30 cellular contexts compared by ENCODE assay signal in genomic region chr22:48715511-48715910, GRCh38.
"Had no signal": no experiment of that assay in that cellular context is flagged by ENCODE, and none has a peak within 500 bp of the region (broad histone marks: within the 10 kb centered on the region; RNA-seq: fewer than 3 reads in every experiment).

No MANE protein-coding gene starts in this region.

- H3K4me3 ChIP-seq: esophagus muscularis mucosa, gastrocnemius medialis, heart left ventricle had no signal

- H3K9me3 Mint-ChIP-seq: activated naive CD8-positive, alpha-beta T cell treated with anti-CD3 and anti-CD28 coated beads, Interleukin-2, amount 10 ng/mL, durations not matched to agents 7 days and 5 days; T-helper 2 cell treated with Interferon-gamma antibody and Interleukin-4, amounts not matched to agents 5 μg/mL and 100 μg/mL, for 36 hours had no signal

- H3K36me3 ChIP-seq: brain microvascular endothelial cell, esophagus muscularis mucosa, gastrocnemius medialis, heart left ventricle, WERI-Rb-1 had no signal

- H3K4me1 ChIP-seq: esophagus muscularis mucosa, foreskin keratinocyte, gastrocnemius medialis, heart left ventricle had no signal

- H3K36me3 Mint-ChIP-seq: activated CD4-positive, alpha-beta memory T cell treated with anti-CD3 and anti-CD28 coated beads for 36 hours; activated naive CD4-positive, alpha-beta T cell treated with anti-CD3 and anti-CD28 coated beads, Interleukin-2, amount 50 U/mL, for 72 hours; activated naive CD8-positive, alpha-beta T cell treated with anti-CD3 and anti-CD28 coated beads, Interleukin-2, amount 10 ng/mL, durations not matched to agents 7 days and 5 days had no signal

- H3K4me3 Mint-ChIP-seq: activated B cell treated with CpG ODN at 0.5 μM for 24 hours; activated CD4-positive, alpha-beta memory T cell treated with anti-CD3 and anti-CD28 coated beads for 36 hours; activated CD8-positive, alpha-beta memory T cell treated with anti-CD3 and anti-CD28 coated beads, Interleukin-2, amount 10 ng/mL, durations not matched to agents 7 days and 5 days; activated CD8-positive, alpha-beta T cell treated with anti-CD3 and anti-CD28 coated beads, Interleukin-2, amount 10 ng/mL, durations not matched to agents 7 days and 5 days; activated naive CD8-positive, alpha-beta T cell treated with anti-CD3 and anti-CD28 coated beads, Interleukin-2, amount 10 ng/mL, durations not matched to agents 7 days and 5 days; activated T-helper 1 cell treated with anti-CD3 and anti-CD28 coated beads, Interleukin-12 subunit alpha, Interleukin-12 subunit beta, Interleukin-2, Interleukin-4 antibody, amounts not matched to agents 30 ng/mL and 10 ng/mL and 1 ng/mL, durations not matched to agents 14 hours and 24 hours and 36 hours; central memory CD8-positive, alpha-beta T cell; T-helper 17 cell; T-helper 2 cell treated with Interferon-gamma antibody and Interleukin-4, amounts not matched to agents 5 μg/mL and 100 μg/mL, for 36 hours had no signal

- H3K27ac ChIP-seq: brain microvascular endothelial cell, esophagus muscularis mucosa, foreskin keratinocyte, gastrocnemius medialis, heart left ventricle, WERI-Rb-1 had no signal

- H3K27me3 ChIP-seq: brain microvascular endothelial cell, foreskin keratinocyte, gastrocnemius medialis, heart left ventricle had no signal

- DNase-seq: activated B cell treated with CpG ODN at 0.5 μM for 24 hours; activated CD4-positive, alpha-beta memory T cell treated with anti-CD3 and anti-CD28 coated beads for 36 hours; activated CD4-positive, alpha-beta T cell treated with anti-CD3 and anti-CD28 coated beads for 48 hours; activated CD8-positive, alpha-beta memory T cell treated with anti-CD3 and anti-CD28 coated beads, Interleukin-2, amount 10 ng/mL, durations not matched to agents 7 days and 5 days; activated CD8-positive, alpha-beta memory T cell treated with anti-CD3 and anti-CD28 coated beads, Interleukin-2, amount 50 U/mL, for 4 hours; activated CD8-positive, alpha-beta T cell treated with anti-CD3 and anti-CD28 coated beads, Interleukin-2, amount 10 ng/mL, durations not matched to agents 7 days and 5 days; activated gamma-delta T cell treated with Interleukin-2 at 50 U/mL for 16 hours; activated naive CD4-positive, alpha-beta T cell treated with Interleukin-2 at 50 U/mL for 16 hours; activated naive CD8-positive, alpha-beta T cell treated with anti-CD3 and anti-CD28 coated beads, Interleukin-2, amount 10 ng/mL, durations not matched to agents 7 days and 5 days; activated T-cell treated with anti-CD3 and anti-CD28 coated beads, Interleukin-2, amount 50 U/mL, for 1 hour; activated T-cell treated with anti-CD3 and anti-CD28 coated beads, Interleukin-2, amount 50 U/mL, for 48 hours; anterior cingulate cortex; brain microvascular endothelial cell; effector memory CD4-positive, alpha-beta T cell; erythroblast; foreskin keratinocyte; gastrocnemius medialis; glutamatergic neuron; T-helper 1 cell; T-helper 17 cell; T1000; WERI-Rb-1 had no signal

- ATAC-seq: activated CD4-positive, CD25-positive, alpha-beta regulatory T cell treated with anti-CD3 and anti-CD28 coated beads, Interleukin-2, amount 50 U/mL, for 24 hours; activated CD8-positive, alpha-beta memory T cell treated with anti-CD3 and anti-CD28 coated beads, Interleukin-2, amount 10 ng/mL, durations not matched to agents 7 days and 5 days; activated CD8-positive, alpha-beta T cell treated with anti-CD3 and anti-CD28 coated beads, Interleukin-2, amount 10 ng/mL, durations not matched to agents 7 days and 5 days; activated naive CD4-positive, alpha-beta T cell treated with anti-CD3 and anti-CD28 coated beads, Interleukin-2, amount 50 U/mL, for 72 hours; foreskin keratinocyte; gastrocnemius medialis; heart left ventricle; T-helper 17 cell had no signal

- H3K27ac Mint-ChIP-seq: activated B cell treated with CpG ODN at 0.5 μM for 24 hours; activated CD4-positive, alpha-beta memory T cell treated with anti-CD3 and anti-CD28 coated beads for 36 hours; activated CD8-positive, alpha-beta memory T cell treated with anti-CD3 and anti-CD28 coated beads, Interleukin-2, amount 10 ng/mL, durations not matched to agents 7 days and 5 days; activated CD8-positive, alpha-beta T cell treated with anti-CD3 and anti-CD28 coated beads, Interleukin-2, amount 10 ng/mL, durations not matched to agents 7 days and 5 days; activated naive CD4-positive, alpha-beta T cell treated with anti-CD3 and anti-CD28 coated beads, Interleukin-2, amount 50 U/mL, for 72 hours; activated naive CD8-positive, alpha-beta T cell treated with anti-CD3 and anti-CD28 coated beads, Interleukin-2, amount 10 ng/mL, durations not matched to agents 7 days and 5 days; activated T-helper 1 cell treated with anti-CD3 and anti-CD28 coated beads, Interleukin-12 subunit alpha, Interleukin-12 subunit beta, Interleukin-2, Interleukin-4 antibody, amounts not matched to agents 30 ng/mL and 10 ng/mL and 1 ng/mL, durations not matched to agents 14 hours and 24 hours and 36 hours; activated T-helper 2 cell treated with anti-CD3 and anti-CD28 coated beads, Interferon-gamma antibody, Interleukin-2, Interleukin-4, amounts not matched to agents 10 μg/mL and 5 μg/mL and 100 μg/mL, durations not matched to agents 14 hours and 24 hours and 36 hours; T-helper 17 cell; T-helper 2 cell treated with Interferon-gamma antibody and Interleukin-4, amounts not matched to agents 5 μg/mL and 100 μg/mL, for 36 hours had no signal

- H3K4me1 Mint-ChIP-seq: activated B cell treated with CpG ODN at 0.5 μM for 24 hours; central memory CD8-positive, alpha-beta T cell; T-helper 17 cell had no signal

- H3K9me3 ChIP-seq: gastrocnemius medialis had no signal

- H3K27me3 Mint-ChIP-seq: activated B cell treated with CpG ODN at 0.5 μM for 24 hours; activated CD8-positive, alpha-beta memory T cell treated with anti-CD3 and anti-CD28 coated beads, Interleukin-2, amount 10 ng/mL, durations not matched to agents 7 days and 5 days; T-helper 17 cell had no signal
